Comparison of ENCODE assay signal across 19 cellular contexts in genomic region chr7:34851431-34851830, GRCh38.
"Had no signal": no experiment of that assay in that cellular context is flagged by ENCODE, and none has a peak within 500 bp of the region (broad histone marks: within the 10 kb centered on the region; RNA-seq: fewer than 3 reads in every experiment).

No MANE protein-coding gene starts in this region.

- H3K4me3 Mint-ChIP-seq: activated naive CD4-positive, alpha-beta T cell treated with anti-CD3 and anti-CD28 coated beads for 36 hours; activated naive CD8-positive, alpha-beta T cell treated with anti-CD3 and anti-CD28 coated beads, Interleukin-2, amount 10 ng/mL, durations not matched to agents 7 days and 5 days; dendritic cell treated with granulocyte-macrophage colony-stimulating factor and Interleukin-4, amounts not matched to agents 40 ng/mL and 50 ng/mL, for 4 days; naive thymus-derived CD4-positive, alpha-beta T cell; neural progenitor cell; WTC11 had no signal

- H3K27ac Mint-ChIP-seq: activated naive CD4-positive, alpha-beta T cell treated with anti-CD3 and anti-CD28 coated beads for 36 hours; activated naive CD8-positive, alpha-beta T cell treated with anti-CD3 and anti-CD28 coated beads, Interleukin-2, amount 10 ng/mL, durations not matched to agents 7 days and 5 days; dendritic cell treated with granulocyte-macrophage colony-stimulating factor and Interleukin-4, amounts not matched to agents 40 ng/mL and 50 ng/mL, for 4 days; naive thymus-derived CD4-positive, alpha-beta T cell; neural progenitor cell; WTC11 had no signal

- DNase-seq: activated CD4-positive, alpha-beta T cell treated with anti-CD3 and anti-CD28 coated beads for 4 hours; activated CD4-positive, alpha-beta T cell treated with anti-CD3 and anti-CD28 coated beads, Interleukin-2, amount 50 U/mL, for 48 hours; activated naive CD4-positive, alpha-beta T cell treated with anti-CD3 and anti-CD28 coated beads for 36 hours; activated naive CD8-positive, alpha-beta T cell treated with anti-CD3 and anti-CD28 coated beads, Interleukin-2, amount 10 ng/mL, durations not matched to agents 7 days and 5 days; activated T-cell treated with anti-CD3 and anti-CD28 coated beads, Interleukin-2, amount 50 U/mL, for 48 hours; amniotic stem cell; effector CD4-positive, alpha-beta T cell; foreskin fibroblast; kidney; naive thymus-derived CD4-positive, alpha-beta T cell; stimulated activated CD4-positive, alpha-beta T cell treated with anti-CD3 and anti-CD28 coated beads, Interleukin-4, amount 100 ng/mL, for 1 hour; stimulated activated naive CD4-positive, alpha-beta T cell; T-helper 9 cell; testis; trophoblast cell; uterus had no signal

- H3K36me3 Mint-ChIP-seq: activated naive CD8-positive, alpha-beta T cell treated with anti-CD3 and anti-CD28 coated beads, Interleukin-2, amount 10 ng/mL, durations not matched to agents 7 days and 5 days; neural progenitor cell; WTC11 had no signal

- H3K27me3 Mint-ChIP-seq: dendritic cell treated with granulocyte-macrophage colony-stimulating factor and Interleukin-4, amounts not matched to agents 40 ng/mL and 50 ng/mL, for 4 days had no signal

- H3K9me3 Mint-ChIP-seq: activated naive CD4-positive, alpha-beta T cell treated with anti-CD3 and anti-CD28 coated beads for 36 hours; activated naive CD8-positive, alpha-beta T cell treated with anti-CD3 and anti-CD28 coated beads, Interleukin-2, amount 10 ng/mL, durations not matched to agents 7 days and 5 days; neural progenitor cell; WTC11 had no signal

- H3K4me1 Mint-ChIP-seq: activated naive CD8-positive, alpha-beta T cell treated with anti-CD3 and anti-CD28 coated beads, Interleukin-2, amount 10 ng/mL, durations not matched to agents 7 days and 5 days; naive thymus-derived CD4-positive, alpha-beta T cell; neural progenitor cell had no signal

- ATAC-seq: naive thymus-derived CD4-positive, alpha-beta T cell; WTC11 had no signal
